2 cellular contexts compared by ENCODE assay signal in the genomic region with DNA sequence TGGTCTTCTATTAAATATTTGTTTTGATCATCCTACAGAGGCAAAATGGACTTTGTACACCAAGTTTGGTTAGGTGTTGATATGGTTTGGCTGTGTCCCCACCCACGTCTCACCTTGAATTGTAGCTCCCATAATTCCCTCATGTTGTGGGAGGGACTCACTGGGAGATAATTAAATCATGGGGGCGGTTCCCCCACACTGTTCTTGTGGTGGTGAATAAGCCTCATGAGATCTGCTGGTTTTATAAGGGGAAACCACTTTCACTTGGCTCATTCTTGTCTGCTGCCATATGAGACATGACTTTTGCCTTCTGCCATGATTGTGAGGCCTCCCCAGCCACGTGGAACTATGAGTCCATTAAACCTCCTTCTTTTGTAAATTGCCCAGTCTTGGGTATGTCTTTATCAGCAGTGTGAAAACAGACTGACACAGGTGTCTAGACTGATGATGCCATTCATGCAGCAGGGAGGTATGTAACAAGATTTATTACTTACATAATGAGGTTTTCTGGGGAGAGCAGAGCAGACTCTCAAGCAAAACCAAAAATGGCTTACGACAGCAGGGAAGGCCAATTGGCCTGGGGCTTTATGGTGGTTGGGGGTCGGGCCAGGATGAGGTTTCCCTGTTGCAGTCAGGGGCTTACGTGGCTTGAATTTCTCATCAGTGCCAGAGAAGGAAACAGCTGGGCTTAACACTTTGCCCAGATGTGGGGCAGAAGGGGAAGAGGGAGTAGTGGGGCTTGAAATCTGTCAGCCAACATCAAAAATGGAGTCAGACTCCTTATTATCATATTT.
TF ChIP-seq lines count a peak whose summit lies in the region.

No MANE protein-coding gene starts in this region.

TF ChIP-seq in HCT116, 20 proteins besides CTCF, POLR2A, EP300 and RAD21:
- TF ChIP-seq EZH2 (IDR thresholded peaks at IDR 0.05) (no peak), YY1 (IDR thresholded peaks at IDR 0.05; ENCODE audit: extremely low read depth, insufficient replicate concordance, low read depth, low read length) (no peak), SRF (IDR thresholded peaks at IDR 0.05; ENCODE audit: low read depth) (no peak), EZH2phosphoT487 (IDR thresholded peaks at IDR 0.05; ENCODE audit: borderline replicate concordance) (no peak)
- TF ChIP-seq, protein P1, sequence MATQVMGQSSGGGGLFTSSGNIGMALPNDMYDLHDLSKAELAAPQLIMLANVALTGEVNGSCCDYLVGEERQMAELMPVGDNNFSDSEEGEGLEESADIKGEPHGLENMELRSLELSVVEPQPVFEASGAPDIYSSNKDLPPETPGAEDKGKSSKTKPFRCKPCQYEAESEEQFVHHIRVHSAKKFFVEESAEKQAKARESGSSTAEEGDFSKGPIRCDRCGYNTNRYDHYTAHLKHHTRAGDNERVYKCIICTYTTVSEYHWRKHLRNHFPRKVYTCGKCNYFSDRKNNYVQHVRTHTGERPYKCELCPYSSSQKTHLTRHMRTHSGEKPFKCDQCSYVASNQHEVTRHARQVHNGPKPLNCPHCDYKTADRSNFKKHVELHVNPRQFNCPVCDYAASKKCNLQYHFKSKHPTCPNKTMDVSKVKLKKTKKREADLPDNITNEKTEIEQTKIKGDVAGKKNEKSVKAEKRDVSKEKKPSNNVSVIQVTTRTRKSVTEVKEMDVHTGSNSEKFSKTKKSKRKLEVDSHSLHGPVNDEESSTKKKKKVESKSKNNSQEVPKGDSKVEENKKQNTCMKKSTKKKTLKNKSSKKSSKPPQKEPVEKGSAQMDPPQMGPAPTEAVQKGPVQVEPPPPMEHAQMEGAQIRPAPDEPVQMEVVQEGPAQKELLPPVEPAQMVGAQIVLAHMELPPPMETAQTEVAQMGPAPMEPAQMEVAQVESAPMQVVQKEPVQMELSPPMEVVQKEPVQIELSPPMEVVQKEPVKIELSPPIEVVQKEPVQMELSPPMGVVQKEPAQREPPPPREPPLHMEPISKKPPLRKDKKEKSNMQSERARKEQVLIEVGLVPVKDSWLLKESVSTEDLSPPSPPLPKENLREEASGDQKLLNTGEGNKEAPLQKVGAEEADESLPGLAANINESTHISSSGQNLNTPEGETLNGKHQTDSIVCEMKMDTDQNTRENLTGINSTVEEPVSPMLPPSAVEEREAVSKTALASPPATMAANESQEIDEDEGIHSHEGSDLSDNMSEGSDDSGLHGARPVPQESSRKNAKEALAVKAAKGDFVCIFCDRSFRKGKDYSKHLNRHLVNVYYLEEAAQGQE (IDR thresholded peaks at IDR 0.05; ENCODE audit: low read depth), result no peak
- TF ChIP-seq, protein P2, sequence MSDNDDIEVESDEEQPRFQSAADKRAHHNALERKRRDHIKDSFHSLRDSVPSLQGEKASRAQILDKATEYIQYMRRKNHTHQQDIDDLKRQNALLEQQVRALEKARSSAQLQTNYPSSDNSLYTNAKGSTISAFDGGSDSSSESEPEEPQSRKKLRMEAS (IDR thresholded peaks at IDR 0.05), result no peak

TF ChIP-seq in HepG2, 621 proteins besides CTCF, POLR2A, EP300 and RAD21:
- TF ChIP-seq ZNF7 (CRISPR knock-in tag; IDR thresholded peaks at IDR 0.05), result no peak
- 0 out of 2 replicates have a peak, but pooled peaks have one; percentile 23 for TF ChIP-seq ZNF143 (CRISPR knock-in tag; IDR thresholded peaks at IDR 0.05)
